ENCODE assay signal across 17 cellular contexts in the genomic region with DNA sequence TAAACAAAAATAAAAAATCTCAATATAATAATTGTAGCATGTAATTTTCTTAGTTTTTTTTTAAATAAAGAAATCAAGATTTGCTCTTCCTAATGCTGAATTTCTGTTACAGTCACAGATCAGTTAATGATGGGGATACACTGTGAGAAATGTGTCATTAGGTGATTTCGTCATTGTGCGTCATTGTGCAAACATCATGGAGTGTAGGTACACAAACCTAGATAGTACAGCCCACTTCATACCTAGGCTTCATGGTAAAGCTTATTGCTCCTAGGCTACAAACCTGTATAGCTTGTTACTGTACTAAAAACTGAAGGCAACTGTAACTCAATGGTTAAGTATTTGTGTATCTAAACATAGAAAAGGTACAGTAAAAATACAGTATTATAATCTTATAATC.
DNase-seq lines count a peak whose midpoint lies in the region; ATAC-seq, FAIRE-seq and TF ChIP-seq lines count a peak whose summit lies in the region.
"Had no signal": no experiment of that assay in that cellular context is flagged by ENCODE, and none has a peak within 500 bp of the region (broad histone marks: within the 10 kb centered on the region; RNA-seq: fewer than 3 reads in every experiment).

No MANE protein-coding gene starts in this region.

- DNase-seq in NCI-H345 (lab: John Stamatoyannopoulos, UW) (peak; percentile 61), SHP77 (lab: John Stamatoyannopoulos, UW) (peak; percentile 79 to 81), lower lobe of right lung (no peak), DMS114 treated with DMSO at 0.1 percent for 48 hours (lab: John Stamatoyannopoulos, UW; ENCODE audit: unreplicated experiment) (no peak), D721Med (ENCODE audit: insufficient read length, low spot score) (no peak)
- DNase-seq in activated CD8-positive, alpha-beta memory T cell treated with anti-CD3 and anti-CD28 coated beads for 24 hours = no peak
- DNase-seq: amniotic stem cell; H7; NCI-H526; right lobe of liver; stimulated activated CD4-positive, alpha-beta T cell treated with anti-CD3 and anti-CD28 coated beads, Interleukin-2, amount 100 ng/mL, for 24 hours had no signal

- ATAC-seq in GM21723 (IDR thresholded peaks at IDR 0.05; ENCODE audit: unreplicated experiment) (peak; percentile 10), lower lobe of right lung (peak; percentile 54 to 77), GM18519 (IDR thresholded peaks at IDR 0.05; ENCODE audit: low FRiP score, unreplicated experiment) (no peak)
- ATAC-seq: gastroesophageal sphincter, WTC11 had no signal

- no peaks in the 10 kb centered on the region for H3K27me3 ChIP-seq in lower lobe of right lung (ENCODE audit: low read depth)
- H3K27me3 ChIP-seq: gastroesophageal sphincter, right lobe of liver, suprapubic skin had no signal

- no peak overlapping the region for H3K27ac ChIP-seq in lower lobe of right lung
- H3K27ac ChIP-seq: gastroesophageal sphincter, right lobe of liver, suprapubic skin had no signal

- intact Hi-C loops in lower lobe of right lung (cut with DNase I) = no loop called here

- no peaks in the 10 kb centered on the region for H3K36me3 ChIP-seq in lower lobe of right lung
- H3K36me3 ChIP-seq: gastroesophageal sphincter, right lobe of liver, suprapubic skin had no signal

- H3K4me1 ChIP-seq in lower lobe of right lung = no peaks in the 10 kb centered on the region
- H3K4me1 ChIP-seq: gastroesophageal sphincter, right lobe of liver, suprapubic skin had no signal

- no peak for FAIRE-seq in D721Med (lab: Jason Lieb, UNC)
- FAIRE-seq: endothelial cell of umbilical vein had no signal

- peaks cover 3% of the 10 kb centered on the region for H3K9me3 ChIP-seq in lower lobe of right lung
- H3K9me3 ChIP-seq: gastroesophageal sphincter, right lobe of liver, suprapubic skin had no signal

- H3K4me3 ChIP-seq in lower lobe of right lung = no peak overlapping the region
- H3K4me3 ChIP-seq: gastroesophageal sphincter, right lobe of liver, suprapubic skin had no signal

- TF ChIP-seq CTCF in lower lobe of right lung (IDR thresholded peaks at IDR 0.05) (no peak), D721Med (IDR thresholded peaks at IDR 0.05; ENCODE audit: insufficient read depth, missing control alignments) (no peak)

Comparison
In these comparisons a context has a peak if more than half of its experiments do, and no peak if none do; other contexts are left out.
1. DNase-seq: peak in NCI-H345 (single experiment) and SHP77 (2 of 2); none in lower lobe of right lung (single experiment), DMS114 treated with DMSO at 0.1 percent for 48 hours (single experiment), activated CD8-positive, alpha-beta memory T cell treated with anti-CD3 and anti-CD28 coated beads for 24 hours (single experiment) and D721Med (single experiment).